In genomic region chr6:89834884-89835792, GRCh38 we compare ENCODE assay signal across 8 cellular contexts. TPM values are rescaled to one million over a fixed set of nuclear protein-coding genes. Genes with fewer than 3 reads are reported as not detected.
A peak's percentile ranks its signal among the peaks of the same experiment; 100 is the strongest.
DNase-seq lines count a peak whose midpoint lies in the region; ATAC-seq, FAIRE-seq and TF ChIP-seq lines count a peak whose summit lies in the region.

No MANE protein-coding gene starts in this region.

- no peak overlapping the region for H3K9ac ChIP-seq in OCI-LY1 (ENCODE audit: low read length)

- H3K4me1 ChIP-seq in GM23338 (ENCODE audit: insufficient read depth) (peaks cover 11% of the 10 kb centered on the region; the same call in 1 of the 2 replicates), OCI-LY1 (ENCODE audit: insufficient read depth, low read length, severe bottlenecking) (peaks cover 36% of the 10 kb centered on the region), BE2C (no peaks in the 10 kb centered on the region), left ventricle myocardium inferior (peaks cover 13% of the 10 kb centered on the region)

- no peak overlapping the region for H3K27ac Mint-ChIP-seq in GM23338

- no peak for FAIRE-seq in D721Med (lab: Jason Lieb, UNC)

- TF ChIP-seq CTCF in GM23338 (conservative IDR thresholded peaks at IDR 0.05; ENCODE audit: low read depth in 2 of 2) (no peak), OCI-LY1 (IDR thresholded peaks at IDR 0.05; ENCODE audit: low read length) (no peak), fibroblast of villous mesenchyme (IDR thresholded peaks at IDR 0.05; ENCODE audit: insufficient read depth, low read depth, low read length) (no peak), BE2C (IDR thresholded peaks at IDR 0.05; ENCODE audit: low read depth, low read length) (no peak), D721Med (IDR thresholded peaks at IDR 0.05; ENCODE audit: insufficient read depth, missing control alignments) (no peak), left ventricle myocardium inferior (IDR thresholded peaks at IDR 0.05; ENCODE audit: borderline replicate concordance) (no peak)

- peaks cover 99% of the 10 kb centered on the region for H3K79me2 ChIP-seq in GM23338 (replicated peaks; ENCODE audit: insufficient read depth)
- peaks cover 43% of the 10 kb centered on the region for H3K79me2 ChIP-seq in OCI-LY1 (ENCODE audit: insufficient read depth, low read length)

- H3K36me3 Mint-ChIP-seq in GM23338 (ENCODE audit: low read depth): peaks cover 73% of the 10 kb centered on the region

- no peaks in the 10 kb centered on the region for H3K27me3 Mint-ChIP-seq in GM23338 (ENCODE audit: insufficient read depth, low read depth, poor library complexity)

- ATAC-seq in GM18511 (IDR thresholded peaks at IDR 0.05; ENCODE audit: unreplicated experiment): peak; percentile 98
- ATAC-seq in GM23338: no peak

- H3K4me3 Mint-ChIP-seq in GM23338: no peak overlapping the region

- no peaks in the 10 kb centered on the region for H3K27me3 ChIP-seq in GM23338 (ENCODE audit: insufficient read depth)
- no peaks in the 10 kb centered on the region for H3K27me3 ChIP-seq in OCI-LY1 (ENCODE audit: insufficient read depth, low read length)
- no peaks in the 10 kb centered on the region for H3K27me3 ChIP-seq in BE2C
- no peaks in the 10 kb centered on the region for H3K27me3 ChIP-seq in left ventricle myocardium inferior (ENCODE audit: low read depth)

- no peaks in the 10 kb centered on the region for H3K9me3 Mint-ChIP-seq in GM23338

- H2AFZ ChIP-seq in GM23338 (no peak overlapping the region), OCI-LY1 (ENCODE audit: low read length) (no peak overlapping the region)

- H3K9me2 ChIP-seq in GM23338 (ENCODE audit: insufficient read depth) (no peaks in the 10 kb centered on the region), OCI-LY1 (ENCODE audit: low read depth, low read length) (no peaks in the 10 kb centered on the region)

- no peaks in the 10 kb centered on the region; the same call in 1 of the 2 replicates for H3F3A ChIP-seq in GM23338 (replicated peaks; ENCODE audit: low read depth)
- no peaks in the 10 kb centered on the region for H3F3A ChIP-seq in OCI-LY1 (ENCODE audit: insufficient read depth, low read length)

- peaks cover 31% of the 10 kb centered on the region for H4K20me1 ChIP-seq in GM23338 (replicated peaks; ENCODE audit: insufficient read depth)
- no peaks in the 10 kb centered on the region for H4K20me1 ChIP-seq in OCI-LY1 (ENCODE audit: insufficient read depth, low read length)

- no peaks in the 10 kb centered on the region; the same call in 2 of the 3 replicates for H3K4me1 Mint-ChIP-seq in GM23338

- H3K27ac ChIP-seq in GM23338 (ENCODE audit: low read depth): peak overlapping the region; percentile 39; the same call in 1 of the 2 replicates
- peak overlapping the region; percentile 75 for H3K27ac ChIP-seq in OCI-LY1 (ENCODE audit: low read depth, low read length, poor library complexity, severe bottlenecking)
- H3K27ac ChIP-seq in left ventricle myocardium inferior (replicated peaks): no peak overlapping the region

- no peak for DNase-seq in GM23338 (ENCODE audit: low spot score)
- peak; percentile 69 for DNase-seq in fibroblast of villous mesenchyme (ENCODE audit: low read depth)
- DNase-seq in NCI-H1092 (lab: John Stamatoyannopoulos, UW): no peak
- no peak for DNase-seq in BE2C
- no peak for DNase-seq in D721Med (ENCODE audit: insufficient read length, low spot score)
- DNase-seq in left ventricle myocardium inferior: no peak

- H3K4me3 ChIP-seq in GM23338 (no peak overlapping the region), OCI-LY1 (ENCODE audit: low read depth, low read length, poor library complexity, severe bottlenecking) (no peak overlapping the region), fibroblast of villous mesenchyme (ENCODE audit: low read depth, low read length) (no peak overlapping the region), BE2C (ENCODE audit: low read depth, low read length) (no peak overlapping the region), left ventricle myocardium inferior (no peak overlapping the region)

- H3K4me2 ChIP-seq in GM23338 (no peak overlapping the region), OCI-LY1 (ENCODE audit: low read length) (peak overlapping the region; percentile 44; the same call in 1 of the 2 replicates)

- H3K9me3 ChIP-seq in OCI-LY1 (ENCODE audit: low read length) (no peaks in the 10 kb centered on the region), BE2C (no peaks in the 10 kb centered on the region), left ventricle myocardium inferior (replicated peaks) (no peaks in the 10 kb centered on the region)

- H3K36me3 ChIP-seq in GM23338 (ENCODE audit: insufficient read depth): peaks cover 23% of the 10 kb centered on the region; the same call in 1 of the 2 replicates
- H3K36me3 ChIP-seq in OCI-LY1 (ENCODE audit: insufficient read depth, low read length): peaks cover 61% of the 10 kb centered on the region
- H3K36me3 ChIP-seq in BE2C: peaks cover 21% of the 10 kb centered on the region
- peaks cover 32% of the 10 kb centered on the region for H3K36me3 ChIP-seq in left ventricle myocardium inferior

- intact Hi-C loops in left ventricle myocardium inferior (cut with micrococcal nuclease): no loop called here

TF ChIP-seq in GM23338, 12 proteins besides CTCF, POLR2A, EP300 and RAD21 (continues in another document):
- TF ChIP-seq STAT1 (IDR thresholded peaks at IDR 0.05; ENCODE audit: unreplicated experiment): no peak
- TF ChIP-seq POLR2AphosphoS5 (IDR thresholded peaks at IDR 0.05; ENCODE audit: low read depth): no peak
- TF ChIP-seq ZNF114 (CRISPR knock-in tag; IDR thresholded peaks at IDR 0.05): no peak
- no peak for TF ChIP-seq ZNF331 (CRISPR knock-in tag; IDR thresholded peaks at IDR 0.05; ENCODE audit: low read depth)
- no peak for TF ChIP-seq EZH2phosphoT487 (IDR thresholded peaks at IDR 0.05; ENCODE audit: unreplicated experiment)
- no peak for TF ChIP-seq CREB1 (CRISPR knock-in tag; IDR thresholded peaks at IDR 0.05; ENCODE audit: low read depth)
- TF ChIP-seq, protein P1, sequence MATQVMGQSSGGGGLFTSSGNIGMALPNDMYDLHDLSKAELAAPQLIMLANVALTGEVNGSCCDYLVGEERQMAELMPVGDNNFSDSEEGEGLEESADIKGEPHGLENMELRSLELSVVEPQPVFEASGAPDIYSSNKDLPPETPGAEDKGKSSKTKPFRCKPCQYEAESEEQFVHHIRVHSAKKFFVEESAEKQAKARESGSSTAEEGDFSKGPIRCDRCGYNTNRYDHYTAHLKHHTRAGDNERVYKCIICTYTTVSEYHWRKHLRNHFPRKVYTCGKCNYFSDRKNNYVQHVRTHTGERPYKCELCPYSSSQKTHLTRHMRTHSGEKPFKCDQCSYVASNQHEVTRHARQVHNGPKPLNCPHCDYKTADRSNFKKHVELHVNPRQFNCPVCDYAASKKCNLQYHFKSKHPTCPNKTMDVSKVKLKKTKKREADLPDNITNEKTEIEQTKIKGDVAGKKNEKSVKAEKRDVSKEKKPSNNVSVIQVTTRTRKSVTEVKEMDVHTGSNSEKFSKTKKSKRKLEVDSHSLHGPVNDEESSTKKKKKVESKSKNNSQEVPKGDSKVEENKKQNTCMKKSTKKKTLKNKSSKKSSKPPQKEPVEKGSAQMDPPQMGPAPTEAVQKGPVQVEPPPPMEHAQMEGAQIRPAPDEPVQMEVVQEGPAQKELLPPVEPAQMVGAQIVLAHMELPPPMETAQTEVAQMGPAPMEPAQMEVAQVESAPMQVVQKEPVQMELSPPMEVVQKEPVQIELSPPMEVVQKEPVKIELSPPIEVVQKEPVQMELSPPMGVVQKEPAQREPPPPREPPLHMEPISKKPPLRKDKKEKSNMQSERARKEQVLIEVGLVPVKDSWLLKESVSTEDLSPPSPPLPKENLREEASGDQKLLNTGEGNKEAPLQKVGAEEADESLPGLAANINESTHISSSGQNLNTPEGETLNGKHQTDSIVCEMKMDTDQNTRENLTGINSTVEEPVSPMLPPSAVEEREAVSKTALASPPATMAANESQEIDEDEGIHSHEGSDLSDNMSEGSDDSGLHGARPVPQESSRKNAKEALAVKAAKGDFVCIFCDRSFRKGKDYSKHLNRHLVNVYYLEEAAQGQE (IDR thresholded peaks at IDR 0.05; ENCODE audit: unreplicated experiment): no peak
- no peak for TF ChIP-seq JUNB (IDR thresholded peaks at IDR 0.05; ENCODE audit: unreplicated experiment)
- TF ChIP-seq EZH2 (IDR thresholded peaks at IDR 0.05; ENCODE audit: low read depth, unreplicated experiment): no peak
- no peak for TF ChIP-seq NANOG (IDR thresholded peaks at IDR 0.05; ENCODE audit: borderline replicate concordance)
- TF ChIP-seq ETS1 (IDR thresholded peaks at IDR 0.05): no peak

RNA-seq across cellular contexts. Expression of gene CASP8AP2, which starts 5.5 kb away (rescaled TPM):
- 22.8 and 31.3 TPM in 2 replicates for total RNA-seq in GM23338 (2014; rRNA removed; shearing (Covaris generic))
- polyA plus RNA-seq in GM23338 (2016; fragmentation: Nextera tagmentation; extraction: Ambion mirVana): 51.7 and 75.5 TPM in 2 replicates
- 11.9 and 18.1 TPM in 2 replicates for total RNA-seq in fibroblast of villous mesenchyme
- 11.4 TPM for polyA plus RNA-seq in BE2C (2012; ENCODE audit: insufficient read depth, insufficient read length, low read depth)
- total RNA-seq in left ventricle myocardium inferior: 13.2 TPM

RNA-seq across cellular contexts. Expression of gene MDN1, which starts 15.5 kb away (rescaled TPM):
- total RNA-seq in GM23338 (2014; rRNA removed; shearing (Covaris generic)): 199 and 217 TPM in 2 replicates
- 165 and 187 TPM in 2 replicates for polyA plus RNA-seq in GM23338 (2016; fragmentation: Nextera tagmentation; extraction: Ambion mirVana)
- total RNA-seq in fibroblast of villous mesenchyme (19.0 and 27.2 TPM in 2 replicates), left ventricle myocardium inferior (22.9 TPM)
- polyA plus RNA-seq in BE2C (2012; ENCODE audit: insufficient read depth, insufficient read length, low read depth): 51.2 TPM

RNA-seq across cellular contexts. Expression of gene GJA10, which starts 59.1 kb away (rescaled TPM):
- total RNA-seq in GM23338 (2014; rRNA removed; shearing (Covaris generic)): not detected in 2 replicates
- not detected in 2 replicates for polyA plus RNA-seq in GM23338 (2016; fragmentation: Nextera tagmentation; extraction: Ambion mirVana)
- not detected in 2 replicates for total RNA-seq in fibroblast of villous mesenchyme
- polyA plus RNA-seq in BE2C (2012; ENCODE audit: insufficient read depth, insufficient read length, low read depth): not detected
- total RNA-seq in left ventricle myocardium inferior: not detected
